ENCODE assay signal across 1 cellular context in the genomic region with DNA sequence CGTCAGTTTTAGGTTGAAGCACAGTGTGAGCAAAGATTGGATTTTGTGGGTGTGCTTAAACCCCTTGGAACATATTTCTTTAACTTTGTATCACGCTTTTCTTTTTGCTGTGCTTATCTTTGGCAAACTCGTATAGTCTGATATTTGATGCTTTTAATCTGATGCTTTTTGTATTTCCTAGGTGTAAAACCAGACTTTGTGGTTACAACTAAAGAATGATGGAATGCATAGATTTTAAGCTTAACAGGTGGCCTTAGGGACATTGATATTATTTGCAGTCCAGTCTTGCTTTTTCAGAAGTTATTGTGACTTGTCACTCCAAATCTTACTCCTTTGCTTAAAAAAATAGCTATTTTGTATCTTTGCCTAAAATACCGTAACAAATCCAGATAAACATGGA.
TF ChIP-seq lines count a peak whose summit lies in the region.

No MANE protein-coding gene starts in this region.

TF ChIP-seq in IMR-90, 13 proteins besides CTCF, POLR2A, EP300 and RAD21 (continued from another document):
- TF ChIP-seq NFE2L2 (IDR thresholded peaks at IDR 0.05; ENCODE audit: low read depth, low read length) (no peak), BHLHE40 (IDR thresholded peaks at IDR 0.05; ENCODE audit: low read depth, low read length) (no peak), RFX5 (IDR thresholded peaks at IDR 0.05; ENCODE audit: low read depth, low read length) (no peak), FOS (IDR thresholded peaks at IDR 0.05; ENCODE audit: low read depth, low read length) (no peak), MAFK (IDR thresholded peaks at IDR 0.05; ENCODE audit: low read depth, low read length) (no peak), SMC3 (IDR thresholded peaks at IDR 0.05; ENCODE audit: low read depth, low read length) (no peak)
TF ChIP-seq in IMR-90: peak in this region for 0.
